8 cellular contexts compared by ENCODE assay signal in the genomic region with DNA sequence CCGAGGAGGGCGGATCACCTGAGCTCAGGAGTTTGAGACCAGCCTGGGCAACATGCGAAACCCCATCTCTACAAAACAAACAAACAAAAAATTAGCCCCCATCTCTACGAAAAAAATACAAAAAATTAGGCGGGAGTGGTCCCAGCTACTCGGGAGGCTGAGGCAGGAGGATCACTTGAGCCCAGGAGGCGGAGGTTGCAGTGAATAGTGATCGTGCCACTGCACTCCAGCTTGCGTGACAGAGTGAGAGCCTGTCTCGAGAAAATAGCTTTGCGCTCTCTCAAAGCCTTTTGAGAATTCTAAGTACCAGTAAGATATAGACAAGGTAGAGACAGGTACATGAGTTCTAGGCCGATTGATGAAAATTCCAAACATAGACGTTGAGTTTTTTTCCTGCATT. TPM values are rescaled to one million over a fixed set of nuclear protein-coding genes. Genes with fewer than 3 reads are reported as not detected.
DNase-seq lines count a peak whose midpoint lies in the region; ATAC-seq, FAIRE-seq and TF ChIP-seq lines count a peak whose summit lies in the region.

No MANE protein-coding gene starts in this region.

- TF ChIP-seq CTCF in activated CD8-positive, alpha-beta T cell treated with anti-CD3 and anti-CD28 coated beads for 36 hours (IDR thresholded peaks at IDR 0.05), result no peak
- TF ChIP-seq CTCF in keratinocyte (optimal IDR thresholded peaks at IDR 0.05 in 1 of 3, IDR thresholded peaks at IDR 0.05 in 1 of 3, conservative IDR thresholded peaks at IDR 0.05 in 1 of 3; ENCODE audit: extremely low read depth in 1 of 3, insufficient read depth in 2 of 3, low read length in 3 of 3) (no peak), thoracic aorta (IDR thresholded peaks at IDR 0.05) (no peak)

- no peaks in the 10 kb centered on the region for H3K36me3 Mint-ChIP-seq in activated T-cell treated with anti-CD3 and anti-CD28 coated beads, Interleukin-2, amount 50 U/mL, for 72 hours (ENCODE audit: insufficient read depth in 2 of 2)
- H3K36me3 Mint-ChIP-seq in activated CD8-positive, alpha-beta T cell treated with anti-CD3 and anti-CD28 coated beads for 36 hours (ENCODE audit: low read depth), result no peaks in the 10 kb centered on the region

- DNase-seq in activated T-cell treated with anti-CD3 and anti-CD28 coated beads, Interleukin-2, amount 50 U/mL, for 72 hours, result no peak
- no peak for DNase-seq in activated T-cell treated with anti-CD3 and anti-CD28 coated beads, Interleukin-2, amount 50 U/mL, for 48 hours
- DNase-seq in activated CD8-positive, alpha-beta T cell treated with anti-CD3 and anti-CD28 coated beads for 36 hours, result no peak
- DNase-seq in keratinocyte (ENCODE audit: low read depth, low spot score), result no peak
- no peak for DNase-seq in thoracic aorta (ENCODE audit: low spot score)
- DNase-seq in GM19238 (ENCODE audit: insufficient read length, low spot score), result no peak
- no peak for DNase-seq in stimulated activated naive CD4-positive, alpha-beta T cell (lab: John Stamatoyannopoulos, UW)
- DNase-seq in SIG-M5 (lab: John Stamatoyannopoulos, UW), result no peak

- ATAC-seq in activated T-cell treated with anti-CD3 and anti-CD28 coated beads, Interleukin-2, amount 50 U/mL, for 72 hours (replicated peaks in 1 of 2), result no peak
- no peak for ATAC-seq in activated CD8-positive, alpha-beta T cell treated with anti-CD3 and anti-CD28 coated beads for 36 hours
- no peak for ATAC-seq in thoracic aorta (ENCODE audit: insufficient number of reproducible peaks, low FRiP score, low read depth)

- no peak overlapping the region for H2AFZ ChIP-seq in keratinocyte (ENCODE audit: control insufficient read depth, low read length)

- H3K27ac Mint-ChIP-seq in activated T-cell treated with anti-CD3 and anti-CD28 coated beads, Interleukin-2, amount 50 U/mL, for 72 hours, result no peak overlapping the region
- H3K27ac Mint-ChIP-seq in activated CD8-positive, alpha-beta T cell treated with anti-CD3 and anti-CD28 coated beads for 36 hours, result no peak overlapping the region

- H3K27me3 Mint-ChIP-seq in activated T-cell treated with anti-CD3 and anti-CD28 coated beads, Interleukin-2, amount 50 U/mL, for 72 hours (ENCODE audit: low read depth), result no peaks in the 10 kb centered on the region
- H3K27me3 Mint-ChIP-seq in activated CD8-positive, alpha-beta T cell treated with anti-CD3 and anti-CD28 coated beads for 36 hours, result no peaks in the 10 kb centered on the region

- POLR2A ChIA-PET in activated CD8-positive, alpha-beta T cell treated with anti-CD3 and anti-CD28 coated beads for 36 hours (lab: Charles Lee), result interaction anchor here (1.1 to 1.9 kb wide), 3 partner anchors 10 to 19 kb away, joined by 3 to 9 read pairs (median 3); no protein-coding TSS in a partner anchor

- no peak overlapping the region for H3K4me3 ChIP-seq in keratinocyte (ENCODE audit: control insufficient read depth in 2 of 3, extremely low read depth in 1 of 3, insufficient read depth in 2 of 3, low read depth in 1 of 3, low read length in 3 of 3)
- H3K4me3 ChIP-seq in thoracic aorta, result peak overlapping the region; percentile 91

- no peaks in the 10 kb centered on the region for H3K27me3 ChIP-seq in keratinocyte (ENCODE audit: control insufficient read depth, extremely low read depth, insufficient read depth, low read length)
- H3K27me3 ChIP-seq in thoracic aorta (replicated peaks; ENCODE audit: insufficient read depth), result no peaks in the 10 kb centered on the region

- no peaks in the 10 kb centered on the region for H3K9me3 Mint-ChIP-seq in activated T-cell treated with anti-CD3 and anti-CD28 coated beads, Interleukin-2, amount 50 U/mL, for 72 hours
- H3K9me3 Mint-ChIP-seq in activated CD8-positive, alpha-beta T cell treated with anti-CD3 and anti-CD28 coated beads for 36 hours, result no peaks in the 10 kb centered on the region

- CTCF ChIA-PET in activated CD8-positive, alpha-beta T cell treated with anti-CD3 and anti-CD28 coated beads for 36 hours (lab: Charles Lee), result interaction anchor here (0.5 to 11.9 kb wide), 9 partner anchors 11 to 1936 kb away, joined by 3 to 203 read pairs (median 4); a partner anchor contains a TSS

- no peak for FAIRE-seq in keratinocyte (lab: Jason Lieb, UNC)

- peak overlapping the region; percentile 92 for H3K4me2 ChIP-seq in keratinocyte (ENCODE audit: control insufficient read depth, extremely low read depth, insufficient read depth, low read depth, low read length)

- H3K4me1 ChIP-seq in keratinocyte (ENCODE audit: control insufficient read depth, extremely low read depth, insufficient read depth, low read length) (peaks cover 11% of the 10 kb centered on the region), thoracic aorta (ENCODE audit: control insufficient read depth in 1 of 2, low read depth in 2 of 2) (peaks cover 38 to 57% of the 10 kb centered on the region in 2 donors)

- dilution Hi-C loops in keratinocyte (cut with MboI; ENCODE audit: extremely low pct_ligation_motif_present, low sequenced_read_pairs), result no loop called here

- H3K9me1 ChIP-seq in keratinocyte (ENCODE audit: control insufficient read depth, extremely low read depth, insufficient read depth, low read length), result no peaks in the 10 kb centered on the region

- intact Hi-C loops in activated CD8-positive, alpha-beta T cell treated with anti-CD3 and anti-CD28 coated beads for 36 hours (cut with micrococcal nuclease), result no loop called here

- H3K36me3 ChIP-seq in keratinocyte (ENCODE audit: control insufficient read depth in 2 of 2, extremely low read depth in 1 of 2, insufficient read depth in 2 of 2, low read length in 2 of 2) (peaks cover 0 to 2% of the 10 kb centered on the region in 2 experiments), thoracic aorta (no peaks in the 10 kb centered on the region)

- no peaks in the 10 kb centered on the region for H3K9me3 ChIP-seq in keratinocyte (ENCODE audit: control insufficient read depth, low read depth, low read length)
- no peaks in the 10 kb centered on the region for H3K9me3 ChIP-seq in thoracic aorta

- H3K4me1 Mint-ChIP-seq in activated T-cell treated with anti-CD3 and anti-CD28 coated beads, Interleukin-2, amount 50 U/mL, for 72 hours (ENCODE audit: low read depth), result peaks cover 60% of the 10 kb centered on the region
- H3K4me1 Mint-ChIP-seq in activated CD8-positive, alpha-beta T cell treated with anti-CD3 and anti-CD28 coated beads for 36 hours (ENCODE audit: low read depth), result peaks cover 53% of the 10 kb centered on the region

- peaks cover 15% of the 10 kb centered on the region for H3K79me2 ChIP-seq in keratinocyte (ENCODE audit: control insufficient read depth, insufficient read depth, low read length)

- H4K20me1 ChIP-seq in keratinocyte (ENCODE audit: control insufficient read depth, extremely low read depth, insufficient read depth, low read length), result no peaks in the 10 kb centered on the region

- no peak overlapping the region for H3K9ac ChIP-seq in keratinocyte (ENCODE audit: control insufficient read depth, extremely low read depth, insufficient read depth, low read length)

- peak overlapping the region; percentile 79 to 84 for H3K4me3 Mint-ChIP-seq in activated T-cell treated with anti-CD3 and anti-CD28 coated beads, Interleukin-2, amount 50 U/mL, for 72 hours
- H3K4me3 Mint-ChIP-seq in activated CD8-positive, alpha-beta T cell treated with anti-CD3 and anti-CD28 coated beads for 36 hours, result peak overlapping the region; percentile 73

- H3K27ac ChIP-seq in keratinocyte (ENCODE audit: control insufficient read depth, insufficient read depth, low read length) (no peak overlapping the region), thoracic aorta (no peak overlapping the region)

RNA-seq across cellular contexts. Expression of a gene that starts 2.0 kb away (rescaled TPM):
- total RNA-seq in activated T-cell treated with anti-CD3 and anti-CD28 coated beads, Interleukin-2, amount 50 U/mL, for 72 hours, result 10 to 100 TPM; 35.7 to 44.7 TPM
- total RNA-seq in activated CD8-positive, alpha-beta T cell treated with anti-CD3 and anti-CD28 coated beads for 36 hours, result 10 to 100 TPM; 18.0 to 18.9 TPM
- polyA plus RNA-seq in keratinocyte, result 7.5 to 9.2 TPM (median 7.9 TPM) in 3 replicates
- polyA plus RNA-seq in keratinocyte (2011; ENCODE audit: low read depth), result 2.7 TPM
- 6.9 and 7.7 TPM in 2 replicates for polyA plus RNA-seq in keratinocyte (2011; cell fraction: cytosol; rRNA removed)
- polyA plus RNA-seq in keratinocyte (2011; cell fraction: nucleus; rRNA removed), result 20.0 and 22.0 TPM in 2 replicates
- 9.4 TPM in 2 replicates for polyA plus RNA-seq in keratinocyte (2012; ENCODE audit: low replicate concordance)
- 19.4 to 28.7 TPM (median 20.1 TPM) in 3 replicates for polyA minus RNA-seq in keratinocyte
- 14.0 TPM for polyA minus RNA-seq in keratinocyte (2011; cell fraction: cytosol; rRNA and poly(A)+ RNA removed)
- polyA minus RNA-seq in keratinocyte (2011; cell fraction: nucleus; rRNA and poly(A)+ RNA removed), result 11.5 and 18.2 TPM in 2 replicates
- 10 to 100 TPM; 14.3 to 21.9 TPM for total RNA-seq in thoracic aorta

RNA-seq across cellular contexts. Expression of a gene that starts 9.9 kb away (rescaled TPM):
- under 1 TPM; 0.09 to 0.60 TPM for total RNA-seq in activated T-cell treated with anti-CD3 and anti-CD28 coated beads, Interleukin-2, amount 50 U/mL, for 72 hours
- total RNA-seq in activated CD8-positive, alpha-beta T cell treated with anti-CD3 and anti-CD28 coated beads for 36 hours, result under 1 TPM in 1 of 2 experiments, not detected in 1; 0.07 TPM
- polyA plus RNA-seq in keratinocyte, result 0.01 TPM in 2 of 3 replicates, not detected in the other
- not detected for polyA plus RNA-seq in keratinocyte (2011; ENCODE audit: low read depth)
- polyA plus RNA-seq in keratinocyte (2011; cell fraction: cytosol; rRNA removed), result not detected in 2 replicates
- polyA plus RNA-seq in keratinocyte (2011; cell fraction: nucleus; rRNA removed), result 0.04 and 0.05 TPM in 2 replicates
- 0.06 TPM in 1 of 2 replicates, not detected in the other for polyA plus RNA-seq in keratinocyte (2012; ENCODE audit: low replicate concordance)
- polyA minus RNA-seq in keratinocyte, result 0.03 TPM in 1 of 3 replicates, not detected in the others
- not detected for polyA minus RNA-seq in keratinocyte (2011; cell fraction: cytosol; rRNA and poly(A)+ RNA removed)
- not detected in 2 replicates for polyA minus RNA-seq in keratinocyte (2011; cell fraction: nucleus; rRNA and poly(A)+ RNA removed)
- total RNA-seq in thoracic aorta, result under 1 TPM in 1 of 2 donors, not detected in 1; 0.42 TPM

RNA-seq across cellular contexts. Expression of a gene that starts 56.7 kb away (rescaled TPM):
- 10 to 100 TPM; 54.9 to 67.1 TPM for total RNA-seq in activated T-cell treated with anti-CD3 and anti-CD28 coated beads, Interleukin-2, amount 50 U/mL, for 72 hours
- total RNA-seq in activated CD8-positive, alpha-beta T cell treated with anti-CD3 and anti-CD28 coated beads for 36 hours, result 10 to 100 TPM; 54.3 to 54.6 TPM
- 47.4 to 64.9 TPM (median 53.3 TPM) in 3 replicates for polyA plus RNA-seq in keratinocyte
- 35.5 TPM for polyA plus RNA-seq in keratinocyte (2011; ENCODE audit: low read depth)
- 50.6 and 71.3 TPM in 2 replicates for polyA plus RNA-seq in keratinocyte (2011; cell fraction: cytosol; rRNA removed)
- polyA plus RNA-seq in keratinocyte (2011; cell fraction: nucleus; rRNA removed), result 33.2 and 38.5 TPM in 2 replicates
- polyA plus RNA-seq in keratinocyte (2012; ENCODE audit: low replicate concordance), result 33.2 and 33.8 TPM in 2 replicates
- polyA minus RNA-seq in keratinocyte, result 17.3 to 40.7 TPM (median 37.4 TPM) in 3 replicates
- 18.6 TPM for polyA minus RNA-seq in keratinocyte (2011; cell fraction: cytosol; rRNA and poly(A)+ RNA removed)
- 9.8 and 12.3 TPM in 2 replicates for polyA minus RNA-seq in keratinocyte (2011; cell fraction: nucleus; rRNA and poly(A)+ RNA removed)
- total RNA-seq in thoracic aorta, result 10 to 100 TPM in 1 of 2 donors, 1 to 10 TPM in 1; 9.0 to 10.7 TPM

Comparison
In these comparisons a context has a peak if more than half of its experiments do, and no peak if none do; other contexts are left out.
1. RNA of a gene that starts 56.7 kb away (total RNA-seq): 54.9 to 67.1 TPM in activated T-cell treated with anti-CD3 and anti-CD28 coated beads, Interleukin-2, amount 50 U/mL, for 72 hours and 54.3 to 54.6 TPM in activated CD8-positive, alpha-beta T cell treated with anti-CD3 and anti-CD28 coated beads for 36 hours; 9.0 to 10.7 TPM in thoracic aorta; every median in the first group is over 4 times any median in the second.